In the genomic region with DNA sequence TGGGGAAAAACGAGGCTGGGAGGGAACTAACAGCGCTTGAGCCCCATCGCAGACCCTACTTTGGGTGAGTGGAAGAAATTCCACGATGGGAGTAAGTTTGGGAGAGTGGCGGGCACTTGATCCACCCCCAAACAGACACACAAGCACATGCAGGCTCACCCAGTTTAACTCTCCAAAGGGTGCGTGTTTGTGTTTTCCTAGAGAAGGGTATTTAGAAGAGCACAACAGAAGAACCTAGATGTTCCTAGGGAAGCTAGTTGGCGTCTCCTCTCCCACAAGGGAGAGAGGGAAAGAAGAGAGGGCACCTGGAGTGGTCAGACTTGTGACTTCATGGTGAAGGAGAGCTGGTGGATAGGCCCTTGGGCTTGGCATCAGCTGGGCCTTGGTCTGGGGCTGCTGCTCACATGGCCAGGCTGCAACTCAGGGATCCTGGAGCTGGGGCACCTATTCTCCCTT, we compare ENCODE assay signal across 11 cellular contexts. TPM values are rescaled to one million over a fixed set of nuclear protein-coding genes. Genes with fewer than 3 reads are reported as not detected.
DNase-seq lines count a peak whose midpoint lies in the region; ATAC-seq and TF ChIP-seq lines count a peak whose summit lies in the region.
"Had no signal": no experiment of that assay in that cellular context is flagged by ENCODE, and none has a peak within 500 bp of the region (broad histone marks: within the 10 kb centered on the region; RNA-seq: fewer than 3 reads in every experiment).

No MANE protein-coding gene starts in this region.

- BruUV-seq in IMR-90 (replicated peaks; lab: Mats Ljungman, UMichigan), result no TSS peak

- WGBS in IMR-90 (ENCODE audit: extremely low coverage in 2 of 2, insufficient read length in 1 of 2), 2 experiments, result no CpG with 5 or more reads among the region's 7 CpGs
- WGBS in mesendoderm (ENCODE audit: extremely low coverage, insufficient coverage, low lambda C conversion rate), result no CpG with 5 or more reads among the region's 7 CpGs
- 31 to 40% methylated on average over 7 of the region's 7 CpGs for WGBS in testis, 2 donors

- CTCF ChIA-PET in IMR-90 (lab: Yijun Ruan, JAX), result no interaction called here

- H3K9ac ChIP-seq in IMR-90 (ENCODE audit: low read depth, low read length) (peak overlapping the region; percentile 47), mesendoderm (ENCODE audit: low read length) (peak overlapping the region; percentile 85)

- H4K8ac ChIP-seq in IMR-90 (ENCODE audit: low read depth in 2 of 2, low read length in 2 of 2) (no peak overlapping the region; a peak in 2 of 4 replicates), mesendoderm (ENCODE audit: low read depth, low read length) (no peak overlapping the region)

- H4K20me1 ChIP-seq in IMR-90 (ENCODE audit: insufficient read depth, low read length), result peaks cover 49% of the 10 kb centered on the region

- no peak overlapping the region; the same call in 1 of the 2 replicates for H4K5ac ChIP-seq in IMR-90 (ENCODE audit: low read depth, low read length)
- H4K5ac ChIP-seq in mesendoderm (ENCODE audit: low read length), result no peak overlapping the region

- H3K27ac ChIP-seq in IMR-90 (ENCODE audit: insufficient read depth, low read length) (no peak overlapping the region), mesendoderm (ENCODE audit: low read depth, low read length) (peak overlapping the region; percentile 66), testis (peak overlapping the region; percentile 75 to 97)
- H3K27ac ChIP-seq: SJSA1 had no signal

- no peak for TF ChIP-seq RAD21 in IMR-90 (IDR thresholded peaks at IDR 0.05; ENCODE audit: low read length)

- peaks cover 12% of the 10 kb centered on the region for H3K27me3 ChIP-seq in IMR-90 (ENCODE audit: control insufficient read depth, insufficient read depth, low read length)
- peaks cover 30% of the 10 kb centered on the region for H3K27me3 ChIP-seq in mesendoderm (ENCODE audit: insufficient read depth, low read length, poor library complexity)
- H3K27me3 ChIP-seq in testis, result no peaks in the 10 kb centered on the region

- no peak for ATAC-seq in IMR-90 (ENCODE audit: low read depth)

- TF ChIP-seq CTCF in IMR-90 (conservative IDR thresholded peaks at IDR 0.05; ENCODE audit: low read depth, low read length) (no peak), choroid plexus epithelial cell (conservative IDR thresholded peaks at IDR 0.05; ENCODE audit: low read depth, low read length) (no peak), testis (IDR thresholded peaks at IDR 0.05) (no peak)

- peak overlapping the region; percentile 3; the same call in 1 of the 2 replicates for H4K91ac ChIP-seq in IMR-90 (ENCODE audit: insufficient read depth, low read depth, low read length)

- peak overlapping the region; percentile 12; the same call in 1 of the 2 replicates for H3K14ac ChIP-seq in IMR-90 (replicated peaks; ENCODE audit: low read depth, low read length)

- H3K79me2 ChIP-seq in mesendoderm (ENCODE audit: control insufficient read depth, insufficient read depth, low read length), result peaks cover 90% of the 10 kb centered on the region

- H3K4me2 ChIP-seq in IMR-90 (ENCODE audit: low read depth, low read length) (peak overlapping the region; percentile 65), mesendoderm (ENCODE audit: low read length) (peak overlapping the region; percentile 58)

- no peak overlapping the region for H3K56ac ChIP-seq in IMR-90 (ENCODE audit: extremely low read depth, insufficient read depth, low read length)
- H3K56ac ChIP-seq in mesendoderm (ENCODE audit: low read length), result peak overlapping the region; percentile 96

- H2AK5ac ChIP-seq in IMR-90 (ENCODE audit: low read depth, low read length), result 0 out of 2 replicates have a peak overlapping the region, but pooled peaks have one; percentile 8
- H2AK5ac ChIP-seq in mesendoderm (ENCODE audit: low read length), result no peak overlapping the region

- no peak overlapping the region for H2BK5ac ChIP-seq in IMR-90 (ENCODE audit: low read depth, low read length, poor library complexity, severe bottlenecking)
- H2BK5ac ChIP-seq in mesendoderm (ENCODE audit: low read length), result peak overlapping the region; percentile 39

- peak overlapping the region; percentile 70 for H3K23ac ChIP-seq in IMR-90 (ENCODE audit: low read depth, low read length)
- H3K23ac ChIP-seq in mesendoderm (ENCODE audit: low read length), result peak overlapping the region; percentile 10

- POLR2A ChIA-PET in IMR-90 (lab: Charles Lee; ENCODE audit: unreplicated experiment), result no interaction called here

- DNase-seq in IMR-90, result no peak
- no peak for DNase-seq in choroid plexus epithelial cell (ENCODE audit: low read depth)
- no peak for DNase-seq in mesendoderm
- peak; percentile 56 for DNase-seq in testis
- DNase-seq in GDM1 (lab: John Stamatoyannopoulos, UW), result no peak
- no peak for DNase-seq in activated T-cell treated with anti-CD3 and anti-CD28 coated beads, Interleukin-2, amount 50 U/mL, for 1 hour
- DNase-seq in activated CD8-positive, alpha-beta memory T cell treated with anti-CD3 and anti-CD28 coated beads for 24 hours, result no peak
- DNase-seq: activated CD4-positive, CD25-positive, alpha-beta regulatory T cell treated with anti-CD3 and anti-CD28 coated beads, Interleukin-2, amount 50 U/mL, for 72 hours; NCI-H524 had no signal

- H3K4ac ChIP-seq in IMR-90 (ENCODE audit: low read depth, low read length), result peak overlapping the region; percentile 9
- H3K4ac ChIP-seq in mesendoderm (ENCODE audit: low read depth, low read length), result no peak overlapping the region

- H3K4me3 ChIP-seq in IMR-90 (ENCODE audit: insufficient read depth, low read depth, low read length), result peak overlapping the region; percentile 77
- peak overlapping the region; percentile 90 for H3K4me3 ChIP-seq in choroid plexus epithelial cell (ENCODE audit: low read depth, low read length)
- H3K4me3 ChIP-seq in mesendoderm (ENCODE audit: low read length), result peak overlapping the region; percentile 100
- peak overlapping the region; percentile 64 to 80 for H3K4me3 ChIP-seq in testis
- H3K4me3 ChIP-seq: SJSA1 had no signal

- no peak overlapping the region; the same call in 1 of the 2 replicates for H2BK20ac ChIP-seq in IMR-90 (ENCODE audit: low read depth, low read length)

- H3K18ac ChIP-seq in IMR-90 (ENCODE audit: low read depth, low read length) (no peak overlapping the region), mesendoderm (ENCODE audit: low read length) (peak overlapping the region; percentile 98)

- no peak overlapping the region for H2AK9ac ChIP-seq in IMR-90 (replicated peaks; ENCODE audit: low read depth, low read length, poor library complexity)

- H3K36me3 ChIP-seq in IMR-90 (ENCODE audit: control insufficient read depth, insufficient read depth, low read length), result peaks cover 17% of the 10 kb centered on the region
- H3K36me3 ChIP-seq in mesendoderm (ENCODE audit: control insufficient read depth, insufficient read depth, low read length), result peaks cover 41% of the 10 kb centered on the region
- no peaks in the 10 kb centered on the region for H3K36me3 ChIP-seq in testis (ENCODE audit: low read depth, missing control alignments)

- TF ChIP-seq POLR2A in IMR-90 (IDR thresholded peaks at IDR 0.05; ENCODE audit: low read depth, low read length) (no peak), testis (IDR thresholded peaks at IDR 0.05) (no peak)

- no peaks in the 10 kb centered on the region for H3K9me1 ChIP-seq in IMR-90 (ENCODE audit: insufficient read depth, low read length)

- H2BK15ac ChIP-seq in IMR-90 (ENCODE audit: low read depth, low read length) (no peak overlapping the region; the same call in 2 of the 3 replicates), mesendoderm (replicated peaks; ENCODE audit: low read depth) (no peak overlapping the region)

- in situ Hi-C loops in IMR-90 (cut with MboI; ENCODE audit: low sequenced_read_pairs), result loop anchor here (5.0 kb wide), 1 partner anchor 390 kb away; no protein-coding TSS in a partner anchor

- H3K79me1 ChIP-seq in IMR-90 (ENCODE audit: low read depth in 1 of 2, low read length in 2 of 2), result peaks cover 14 to 24% of the 10 kb centered on the region in 2 experiments
- H3K79me1 ChIP-seq in mesendoderm (ENCODE audit: low read length), result no peaks in the 10 kb centered on the region

- H2BK120ac ChIP-seq in IMR-90 (ENCODE audit: low read depth, low read length) (peak overlapping the region; percentile 16; the same call in 1 of the 2 replicates), mesendoderm (ENCODE audit: low read depth, low read length) (no peak overlapping the region)

- H3K4me1 ChIP-seq in IMR-90 (ENCODE audit: control insufficient read depth, insufficient read depth, low read length) (peaks cover 16% of the 10 kb centered on the region), mesendoderm (ENCODE audit: control insufficient read depth, low read depth, low read length) (no peaks in the 10 kb centered on the region), testis (peaks cover 11% of the 10 kb centered on the region)

- H2AFZ ChIP-seq in IMR-90 (replicated peaks; ENCODE audit: low read length, poor library complexity), result peak overlapping the region; percentile 26

- intact Hi-C loops in IMR-90 (cut with micrococcal nuclease), result loop anchor here (5.0 kb wide), 2 partner anchors 195 to 625 kb away; no protein-coding TSS in a partner anchor
- intact Hi-C loops in testis (cut with DNase I; ENCODE audit: low total_unique reads), result loop anchor here (5.0 to 10.0 kb wide), 2 partner anchors 175 to 178 kb away; no protein-coding TSS in a partner anchor

- H3K9me3 ChIP-seq in IMR-90 (ENCODE audit: control insufficient read depth, insufficient read depth, low read length), result no peaks in the 10 kb centered on the region; the same call in 1 of the 2 replicates
- no peaks in the 10 kb centered on the region for H3K9me3 ChIP-seq in testis
- H3K9me3 ChIP-seq: SJSA1 had no signal

- dilution Hi-C loops in IMR-90 (cut with HindIII; ENCODE audit: low sequenced_read_pairs, unreplicated experiment), result no loop called here

TF ChIP-seq in IMR-90, 13 proteins besides CTCF, POLR2A, EP300 and RAD21:
- 0 out of 2 replicates have a peak, but pooled peaks have one; percentile 18 for TF ChIP-seq MXI1 (IDR thresholded peaks at IDR 0.05; ENCODE audit: borderline replicate concordance, low read depth, low read length)
- TF ChIP-seq BHLHE40 (IDR thresholded peaks at IDR 0.05; ENCODE audit: low read depth, low read length), result no peak

RNA-seq across cellular contexts. Expression of a gene that starts 3.2 kb away (rescaled TPM):
- total RNA-seq in IMR-90 (2012; rRNA removed) (2.5 and 3.3 TPM in 2 replicates), testis (10 to 100 TPM; 50.5 to 54.6 TPM)
- polyA plus RNA-seq in IMR-90 (2012; rRNA removed) (4.0 and 4.2 TPM in 2 replicates), testis (ENCODE audit: insufficient read depth, low read depth, low replicate concordance) (13.8 TPM)
- polyA plus RNA-seq in IMR-90 (2012; cell fraction: cytosol; rRNA removed), result 1.8 and 5.7 TPM in 2 replicates
- 10.4 and 10.7 TPM in 2 replicates for polyA plus RNA-seq in IMR-90 (2012; cell fraction: nucleus; rRNA removed; ENCODE audit: low replicate concordance)
- 31.4 TPM for polyA plus RNA-seq in mesendoderm (2013, experiment 1 of 2)
- polyA plus RNA-seq in mesendoderm (2013, experiment 2 of 2), result 28.4 TPM
- total RNA-seq: activated T-helper 2 cell treated with anti-CD3 and anti-CD28 coated beads, Interferon-gamma antibody, Interleukin-2, Interleukin-4, amounts not matched to agents 10 μg/mL and 5 μg/mL and 100 μg/mL, durations not matched to agents 14 hours and 24 hours and 36 hours had no signal

Comparison
In these comparisons a context has a peak if more than half of its experiments do, and no peak if none do; other contexts are left out.
1. RNA of a gene that starts 3.2 kb away (total RNA-seq): 50.5 to 54.6 TPM in testis; 2.5 to 3.3 TPM in IMR-90; every median in the first group is over 10 times any median in the second.
2. Peak in every context shown above with its lines, with median percentiles within 50 percentile points of each other: H3K4me3 ChIP-seq.